In genomic region chr2:82790277-82791021, GRCh38 we compare ENCODE assay signal across 10 cellular contexts.
A peak's percentile ranks its signal among the peaks of the same experiment; 100 is the strongest.
DNase-seq lines count a peak whose midpoint lies in the region; ATAC-seq and TF ChIP-seq lines count a peak whose summit lies in the region.
"Had no signal": no experiment of that assay in that cellular context is flagged by ENCODE, and none has a peak within 500 bp of the region (broad histone marks: within the 10 kb centered on the region; RNA-seq: fewer than 3 reads in every experiment).

No MANE protein-coding gene starts in this region.

- H3K4me3 ChIP-seq in epithelial cell of proximal tubule (ENCODE audit: low read depth, low read length) = no peak overlapping the region

- no peak for ATAC-seq in GM18907 (IDR thresholded peaks at IDR 0.05; ENCODE audit: unreplicated experiment)

- in situ Hi-C loops in G401 (cut with HindIII; ENCODE audit: low sequenced_read_pairs) = no loop called here

- DNase-seq in EL (peak; percentile 81), NCI-H510A (lab: John Stamatoyannopoulos, UW) (peak; percentile 36), epithelial cell of proximal tubule (ENCODE audit: low read depth) (no peak), non-pigmented ciliary epithelial cell (ENCODE audit: low read depth) (peak; percentile 42), NCI-H524 (lab: John Stamatoyannopoulos, UW) (no peak), G401 (ENCODE audit: low spot score) (no peak), NCI-H2107 (lab: John Stamatoyannopoulos, UW) (no peak)
- DNase-seq: DMS79, nucleus accumbens had no signal

- TF ChIP-seq CTCF in epithelial cell of proximal tubule (conservative IDR thresholded peaks at IDR 0.05; ENCODE audit: low read depth, low read length) = peak; percentile 3

Comparison
In these comparisons a context has a peak if more than half of its experiments do, and no peak if none do; other contexts are left out.
1. DNase-seq: peak in EL (single experiment), NCI-H510A (single experiment) and non-pigmented ciliary epithelial cell (single experiment); none in epithelial cell of proximal tubule (single experiment), NCI-H524 (0 of 2), G401 (single experiment) and NCI-H2107 (single experiment).